ENCODE assay signal across 7 cellular contexts in genomic region chr13:22312405-22312803, GRCh38.
"Had no signal": no experiment of that assay in that cellular context is flagged by ENCODE, and none has a peak within 500 bp of the region (broad histone marks: within the 10 kb centered on the region; RNA-seq: fewer than 3 reads in every experiment).

No MANE protein-coding gene starts in this region.

- H3K4me2 ChIP-seq: GM23338 had no signal

- H3K4me3 ChIP-seq: GM23338, HAP-1 had no signal

- H3K4me1 Mint-ChIP-seq: IgD-negative memory B cell had no signal

- H3K27ac ChIP-seq: HL-60 had no signal

- H3K36me3 ChIP-seq: HAP-1 had no signal

- H3K36me3 Mint-ChIP-seq: IgD-negative memory B cell had no signal

- H3K4me3 Mint-ChIP-seq: GM23338, IgD-negative memory B cell had no signal

- H2AFZ ChIP-seq: GM23338 had no signal

- ATAC-seq: HCT116, HepG2 had no signal

- H3K27ac Mint-ChIP-seq: GM23338 had no signal

- DNase-seq: KG1 had no signal

- H3K27me3 Mint-ChIP-seq: IgD-negative memory B cell had no signal

- H3K4me1 ChIP-seq: HAP-1 had no signal

- H3K9me3 ChIP-seq: HAP-1 had no signal
